ENCODE assay signal across 16 cellular contexts in the genomic region with DNA sequence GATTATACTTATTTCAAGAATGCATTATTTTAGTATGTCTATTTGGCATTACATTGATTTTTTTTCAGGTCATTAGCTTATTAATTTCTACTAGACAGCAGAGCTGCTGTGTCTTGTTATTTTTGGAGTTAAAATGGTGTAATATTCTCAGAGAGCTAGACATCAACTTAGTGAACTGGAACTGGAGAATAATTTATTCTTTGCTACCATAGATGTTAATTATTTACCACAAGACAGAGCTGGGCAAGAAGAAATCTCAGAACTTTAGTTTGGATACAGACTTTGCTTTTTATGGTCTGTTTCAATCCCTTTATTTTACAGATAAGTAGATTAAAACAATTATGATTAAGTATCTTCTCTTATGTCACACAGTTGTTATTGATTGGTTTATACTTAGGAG. TPM values are rescaled to one million over a fixed set of nuclear protein-coding genes. Genes with fewer than 3 reads are reported as not detected.
DNase-seq lines count a peak whose midpoint lies in the region; FAIRE-seq and TF ChIP-seq lines count a peak whose summit lies in the region.
"Had no signal": no experiment of that assay in that cellular context is flagged by ENCODE, and none has a peak within 500 bp of the region (broad histone marks: within the 10 kb centered on the region; RNA-seq: fewer than 3 reads in every experiment).

No MANE protein-coding gene starts in this region.

- H2AK5ac ChIP-seq in mesenchymal stem cell (ENCODE audit: low read length, severe bottlenecking) = no peak overlapping the region

- H3K79me1 ChIP-seq in mesenchymal stem cell (replicated peaks; ENCODE audit: low read length, poor library complexity, severe bottlenecking) = no peaks in the 10 kb centered on the region

- no peak overlapping the region for H2AFZ ChIP-seq in mesenchymal stem cell (ENCODE audit: low read depth, low read length)
- H2AFZ ChIP-seq: GM23248 had no signal

- H2BK15ac ChIP-seq in mesenchymal stem cell (ENCODE audit: low read depth, poor library complexity, severe bottlenecking) = no peak overlapping the region

- H2BK120ac ChIP-seq in mesenchymal stem cell (ENCODE audit: low read depth, low read length) = no peak overlapping the region

- H3K9me3 ChIP-seq in mesenchymal stem cell (ENCODE audit: control insufficient read depth, low read length) = no peaks in the 10 kb centered on the region

- no peaks in the 10 kb centered on the region for H3K27me3 ChIP-seq in mesenchymal stem cell (ENCODE audit: control insufficient read depth in 1 of 2, insufficient read depth in 1 of 2, low read length in 2 of 2)

- peak; percentile 83 for FAIRE-seq in RCC 7860 (lab: Jason Lieb, UNC)
- FAIRE-seq in HTR-8/SVneo (lab: Jason Lieb, UNC) = no peak
- FAIRE-seq: GM12878 had no signal

- no peak overlapping the region for H3K4ac ChIP-seq in mesenchymal stem cell (ENCODE audit: low read depth in 1 of 2, low read length in 2 of 2)

- no peak overlapping the region for H3K4me3 ChIP-seq in mesenchymal stem cell (ENCODE audit: insufficient read depth in 1 of 2, low read depth in 1 of 2, low read length in 2 of 2)
- H3K4me3 ChIP-seq: BLaER1 treated with 17β-estradiol and CSF1 and Interleukin-3, amounts not matched to agents 10 nM and 100 nM; GM12878; GM23248 had no signal

- no peak overlapping the region for H2BK12ac ChIP-seq in mesenchymal stem cell (ENCODE audit: low read length in 2 of 2)

- no peaks in the 10 kb centered on the region for H3K4me1 ChIP-seq in mesenchymal stem cell (ENCODE audit: control insufficient read depth, insufficient read depth, low read depth, low read length)

- peak overlapping the region; percentile 53 for H3K27ac ChIP-seq in mesenchymal stem cell (ENCODE audit: low read length, poor library complexity, severe bottlenecking)
- H3K27ac ChIP-seq: BLaER1 treated with 17β-estradiol and CSF1 and Interleukin-3, amounts not matched to agents 10 nM and 100 nM; GM23248 had no signal

- no peak overlapping the region for H3K23ac ChIP-seq in mesenchymal stem cell (ENCODE audit: low read length in 2 of 2)

- no peaks in the 10 kb centered on the region for H3K36me3 ChIP-seq in mesenchymal stem cell (ENCODE audit: control insufficient read depth in 1 of 2, insufficient read depth in 2 of 2, low read depth in 1 of 2, low read length in 2 of 2)
- H3K36me3 ChIP-seq: BLaER1 treated with 17β-estradiol and CSF1 and Interleukin-3, amounts not matched to agents 10 nM and 100 nM had no signal

- no peak overlapping the region for H4K91ac ChIP-seq in mesenchymal stem cell (ENCODE audit: low read length)

- no peak overlapping the region for H4K8ac ChIP-seq in mesenchymal stem cell (ENCODE audit: low read length)

- DNase-seq in ACHN = peak; percentile 38
- DNase-seq in RCC 7860 (ENCODE audit: low spot score) = peak; percentile 12
- DNase-seq in kidney glomerular epithelial cell (lab: John Stamatoyannopoulos, UW) = peak; percentile 72
- DNase-seq in mesenchymal stem cell = no peak
- DNase-seq in hypothalamus (lab: John Stamatoyannopoulos, UW) = no peak
- DNase-seq in GM13976 (ENCODE audit: low spot score) = no peak
- no peak for DNase-seq in NAMALWA (ENCODE audit: low spot score)
- DNase-seq in HTR-8/SVneo (ENCODE audit: insufficient read length, low spot score) = no peak
- DNase-seq: 8988T; Calu3; CD4-positive, CD25-positive, alpha-beta regulatory T cell; DMS79; GM23248; H9 had no signal

- H2BK5ac ChIP-seq in mesenchymal stem cell (ENCODE audit: low read depth, low read length, poor library complexity, severe bottlenecking) = no peak overlapping the region

- no peak overlapping the region for H3K4me2 ChIP-seq in mesenchymal stem cell (ENCODE audit: low read length, poor library complexity, severe bottlenecking)
- H3K4me2 ChIP-seq: BLaER1 treated with 17β-estradiol and CSF1 and Interleukin-3, amounts not matched to agents 10 nM and 100 nM had no signal

- no peak for TF ChIP-seq CTCF in GM13976 (IDR thresholded peaks at IDR 0.05; ENCODE audit: borderline replicate concordance, control extremely low read depth, extremely low read depth, insufficient read depth, missing control alignments)

- in situ Hi-C loops in ACHN (cut with HindIII; ENCODE audit: low pct_ligation_motif_present, low pct_unique_long_range_greater_than_20kb, low sequenced_read_pairs) (no loop called here), GM13976 (cut with MboI; ENCODE audit: low sequenced_read_pairs, unreplicated experiment) (no loop called here)

- no peak overlapping the region for H3K9ac ChIP-seq in mesenchymal stem cell (ENCODE audit: low read length)
- H3K9ac ChIP-seq: BLaER1 treated with 17β-estradiol and CSF1 and Interleukin-3, amounts not matched to agents 10 nM and 100 nM; GM23248 had no signal

- no peak overlapping the region for H3K14ac ChIP-seq in mesenchymal stem cell (ENCODE audit: low read length in 2 of 2)

- H3K18ac ChIP-seq in mesenchymal stem cell (ENCODE audit: low read depth in 1 of 2, low read length in 2 of 2) = no peak overlapping the region

RNA-seq across cellular contexts. Expression of gene HPGD, which starts 10.2 kb away (rescaled TPM):
- polyA plus RNA-seq in mesenchymal stem cell (2013, experiment 1 of 2) = 2.2 TPM
- 2.2 TPM for polyA plus RNA-seq in mesenchymal stem cell (2013, experiment 2 of 2)
- polyA plus RNA-seq: GM23248 had no signal

Comparison
In these comparisons a context has a peak if more than half of its experiments do, and no peak if none do; other contexts are left out.
1. DNase-seq: peak in ACHN (single experiment), RCC 7860 (single experiment) and kidney glomerular epithelial cell (single experiment); none in mesenchymal stem cell (single experiment), hypothalamus (0 of 51), GM13976 (single experiment), NAMALWA (single experiment) and HTR-8/SVneo (single experiment).